15 cellular contexts compared by ENCODE assay signal in genomic region chr2:24272161-24272802, GRCh38.
"Had no signal": no experiment of that assay in that cellular context is flagged by ENCODE, and none has a peak within 500 bp of the region (broad histone marks: within the 10 kb centered on the region; RNA-seq: fewer than 3 reads in every experiment).

No MANE protein-coding gene starts in this region.

- FAIRE-seq: endometrium, islet of Langerhans had no signal

- ATAC-seq: stimulated activated naive B cell treated with anti-CD40 and anti-IgM and Interleukin-4, amounts not matched to agents 10 μg/mL and 1 μg/mL and 100 μg/mL, for 72 hours had no signal

- H3K4me3 Mint-ChIP-seq: activated T-cell treated with anti-CD3 and anti-CD28 coated beads, Interleukin-2, amount 50 U/mL, for 24 hours; naive B cell; stimulated activated naive B cell treated with anti-CD40 and anti-IgM and Interleukin-4, amounts not matched to agents 10 μg/mL and 1 μg/mL and 100 μg/mL, for 72 hours had no signal

- H3K27me3 Mint-ChIP-seq: activated T-cell treated with anti-CD3 and anti-CD28 coated beads, Interleukin-2, amount 50 U/mL, for 24 hours; naive B cell; stimulated activated naive B cell treated with anti-CD40 and anti-IgM and Interleukin-4, amounts not matched to agents 10 μg/mL and 1 μg/mL and 100 μg/mL, for 72 hours had no signal

- DNase-seq: activated CD4-positive, alpha-beta T cell treated with anti-CD3 and anti-CD28 coated beads, Interleukin-2, amount 50 U/mL, for 4 hours; activated gamma-delta T cell treated with Interleukin-2 at 50 U/mL for 16 hours; activated T-cell treated with anti-CD3 and anti-CD28 coated beads, Interleukin-2, amount 50 U/mL, for 24 hours; central memory CD4-positive, alpha-beta T cell; esophagus squamous epithelium; foreskin melanocyte; head of caudate nucleus; naive B cell; SHP77 treated with DMSO at 0.1 percent for 48 hours; stimulated activated naive B cell treated with anti-CD40 and anti-IgM and Interleukin-4, amounts not matched to agents 10 μg/mL and 1 μg/mL and 100 μg/mL, for 72 hours; upper lobe of left lung had no signal

- H3K27me3 ChIP-seq: esophagus squamous epithelium, neutrophil, suprapubic skin, upper lobe of left lung had no signal

- H3K9me3 Mint-ChIP-seq: activated T-cell treated with anti-CD3 and anti-CD28 coated beads, Interleukin-2, amount 50 U/mL, for 24 hours; naive B cell; stimulated activated naive B cell treated with anti-CD40 and anti-IgM and Interleukin-4, amounts not matched to agents 10 μg/mL and 1 μg/mL and 100 μg/mL, for 72 hours had no signal

- H3K4me3 ChIP-seq: esophagus squamous epithelium, suprapubic skin, upper lobe of left lung had no signal

- H3K9me3 ChIP-seq: esophagus squamous epithelium, neutrophil, suprapubic skin, upper lobe of left lung had no signal

- H3K27ac ChIP-seq: esophagus squamous epithelium, neutrophil, suprapubic skin, upper lobe of left lung had no signal
